In genomic region chr4:3106339-3107186, GRCh38 we compare ENCODE assay signal across 8 cellular contexts. TPM values are rescaled to one million over a fixed set of nuclear protein-coding genes. Genes with fewer than 3 reads are reported as not detected.
DNase-seq lines count a peak whose midpoint lies in the region; ATAC-seq and TF ChIP-seq lines count a peak whose summit lies in the region.

No MANE protein-coding gene starts in this region.

- DNase-seq in AG08395 (ENCODE audit: low spot score) = peak; percentile 97
- peak; percentile 40 for DNase-seq in NCI-H345 (lab: John Stamatoyannopoulos, UW)
- peak; percentile 94 for DNase-seq in activated CD4-positive, alpha-beta T cell treated with anti-CD3 and anti-CD28 coated beads for 48 hours
- peak; percentile 93 for DNase-seq in choroid plexus epithelial cell (ENCODE audit: low read depth)
- DNase-seq in left lung = peak; percentile 87 to 95
- DNase-seq in stimulated activated CD4-positive, alpha-beta T cell treated with anti-CD3 and anti-CD28 coated beads, Interleukin-4, amount 100 ng/mL, for 1 hour = peak; percentile 92

- H3K36me3 ChIP-seq in left lung = peaks cover 0 to 83% of the 10 kb centered on the region in 2 donors

- no peaks in the 10 kb centered on the region for H3K27me3 ChIP-seq in left lung

- H3K4me3 ChIP-seq in choroid plexus epithelial cell (ENCODE audit: low read depth, low read length) (no peak overlapping the region), left lung (no peak overlapping the region)

- no peaks in the 10 kb centered on the region for H3K9me3 ChIP-seq in left lung

- intact Hi-C loops in left lung (cut with DNase I) = no loop called here

- ATAC-seq in GM18861 (IDR thresholded peaks at IDR 0.05; ENCODE audit: unreplicated experiment) = peak; percentile 91
- ATAC-seq in HG03066 (IDR thresholded peaks at IDR 0.05; ENCODE audit: low read depth, unreplicated experiment) = peak; percentile 90
- peak; percentile 100 for ATAC-seq in left lung

- H3K27ac ChIP-seq in left lung = peak overlapping the region in 1 of 2 donors; percentile 51

- peaks cover 6 to 32% of the 10 kb centered on the region in 2 donors for H3K4me1 ChIP-seq in left lung

- peak; percentile 99 for TF ChIP-seq CTCF in choroid plexus epithelial cell (conservative IDR thresholded peaks at IDR 0.05; ENCODE audit: low read depth, low read length)
- peak; percentile 96 to 98 for TF ChIP-seq CTCF in left lung (IDR thresholded peaks at IDR 0.05)

RNA-seq across cellular contexts. Expression of gene HTT, which starts 32.1 kb away (rescaled TPM):
- 10 to 100 TPM; 72.9 to 75.9 TPM for total RNA-seq in left lung

RNA-seq across cellular contexts. Expression of gene HTT-AS, which starts 32.2 kb away (rescaled TPM):
- not detected for total RNA-seq in left lung

Comparison
In these comparisons a context has a peak if more than half of its experiments do, and no peak if none do; other contexts are left out.
1. DNase-seq: peak in every context shown above with its lines; median percentile 97 in AG08395; 94 in activated CD4-positive, alpha-beta T cell treated with anti-CD3 and anti-CD28 coated beads for 48 hours; 93 in choroid plexus epithelial cell; 92 in stimulated activated CD4-positive, alpha-beta T cell treated with anti-CD3 and anti-CD28 coated beads, Interleukin-4, amount 100 ng/mL, for 1 hour; 91 in left lung; 40 in NCI-H345.